In the genomic region with DNA sequence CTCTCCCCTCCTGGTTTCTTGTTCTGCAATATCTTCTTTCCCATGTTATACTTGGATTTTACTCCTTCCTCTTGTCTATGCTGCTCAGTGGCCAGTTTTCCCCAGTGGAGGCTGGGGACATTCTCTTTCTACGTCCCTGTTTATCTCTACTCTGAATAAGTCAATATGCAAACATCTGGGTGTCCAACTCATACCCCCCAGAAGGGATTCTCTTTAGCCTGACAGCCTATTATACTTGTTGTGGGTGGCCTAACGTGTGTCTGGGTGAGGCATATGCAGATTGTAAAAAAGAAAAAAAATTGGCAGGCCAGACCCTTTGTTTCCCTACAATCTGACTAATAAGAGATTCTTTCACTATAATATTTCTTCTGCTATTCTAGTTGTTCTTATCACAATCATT, we compare ENCODE assay signal across 38 cellular contexts.
"Had no signal": no experiment of that assay in that cellular context is flagged by ENCODE, and none has a peak within 500 bp of the region (broad histone marks: within the 10 kb centered on the region; RNA-seq: fewer than 3 reads in every experiment).

No MANE protein-coding gene starts in this region.

- H3K4me3 Mint-ChIP-seq: activated naive CD4-positive, alpha-beta T cell treated with anti-CD3 and anti-CD28 coated beads for 36 hours; activated naive CD4-positive, alpha-beta T cell treated with anti-CD3 and anti-CD28 coated beads, Interleukin-2, amount 10 ng/mL, durations not matched to agents 7 days and 5 days; activated naive CD4-positive, alpha-beta T cell treated with anti-CD3 and anti-CD28 coated beads, Interleukin-2, amount 50 U/mL, for 24 hours; activated naive CD8-positive, alpha-beta T cell; activated naive CD8-positive, alpha-beta T cell treated with anti-CD3 and anti-CD28 coated beads for 36 hours; activated naive CD8-positive, alpha-beta T cell treated with anti-CD3 and anti-CD28 coated beads, Interleukin-2, amount 10 ng/mL, durations not matched to agents 7 days and 5 days; activated naive CD8-positive, alpha-beta T cell treated with anti-CD3 and anti-CD28 coated beads, Interleukin-2, amount 50 U/mL, for 24 hours; activated T-cell treated with anti-CD3 and anti-CD28 coated beads, Interleukin-2, amount 50 U/mL, for 24 hours; activated T-cell treated with anti-CD3 and anti-CD28 coated beads, Interleukin-2, amount 50 U/mL, for 4 hours; activated T-cell treated with anti-CD3 and anti-CD28 coated beads, Interleukin-2, amount 50 U/mL, for 72 hours; activated T-helper 1 cell treated with anti-CD3 and anti-CD28 coated beads, Interleukin-12 subunit alpha, Interleukin-12 subunit beta, Interleukin-2, Interleukin-4 antibody, amounts not matched to agents 30 ng/mL and 10 ng/mL and 1 ng/mL, durations not matched to agents 14 hours and 24 hours and 36 hours; activated T-helper 17 cell treated with anti-CD3 and anti-CD28 coated beads, Interleukin-2, amount 50 U/mL, for 72 hours; brain; central memory CD8-positive, alpha-beta T cell had no signal

- H3K4me1 Mint-ChIP-seq: activated naive CD4-positive, alpha-beta T cell treated with anti-CD3 and anti-CD28 coated beads, Interleukin-2, amount 10 ng/mL, durations not matched to agents 7 days and 5 days; activated naive CD4-positive, alpha-beta T cell treated with anti-CD3 and anti-CD28 coated beads, Interleukin-2, amount 50 U/mL, for 24 hours; activated naive CD8-positive, alpha-beta T cell treated with anti-CD3 and anti-CD28 coated beads for 36 hours; activated naive CD8-positive, alpha-beta T cell treated with anti-CD3 and anti-CD28 coated beads, Interleukin-2, amount 10 ng/mL, durations not matched to agents 7 days and 5 days; activated naive CD8-positive, alpha-beta T cell treated with anti-CD3 and anti-CD28 coated beads, Interleukin-2, amount 50 U/mL, for 24 hours; activated T-helper 17 cell treated with anti-CD3 and anti-CD28 coated beads, Interleukin-2, amount 50 U/mL, for 72 hours; brain; central memory CD8-positive, alpha-beta T cell had no signal

- H3K36me3 ChIP-seq: adrenal gland, ascending aorta, brain microvascular endothelial cell, breast epithelium, cardiac muscle cell had no signal

- H3K27me3 Mint-ChIP-seq: activated naive CD8-positive, alpha-beta T cell; brain had no signal

- ATAC-seq: activated naive CD4-positive, alpha-beta T cell treated with anti-CD3 and anti-CD28 coated beads, Interleukin-2, amount 50 U/mL, for 72 hours; activated naive CD8-positive, alpha-beta T cell treated with anti-CD3 and anti-CD28 coated beads, Interleukin-2, amount 50 U/mL, for 24 hours; activated T-cell treated with anti-CD3 and anti-CD28 coated beads, Interleukin-2, amount 50 U/mL, for 4 hours; activated T-cell treated with anti-CD3 and anti-CD28 coated beads, Interleukin-2, amount 50 U/mL, for 72 hours; activated T-helper 17 cell treated with anti-CD3 and anti-CD28 coated beads, Interleukin-2, amount 50 U/mL, for 72 hours; body of pancreas had no signal

- H3K4me1 ChIP-seq: adrenal gland, ascending aorta, body of pancreas, breast epithelium had no signal

- H3K9me3 Mint-ChIP-seq: activated naive CD4-positive, alpha-beta T cell treated with anti-CD3 and anti-CD28 coated beads for 36 hours; activated naive CD4-positive, alpha-beta T cell treated with anti-CD3 and anti-CD28 coated beads, Interleukin-2, amount 10 ng/mL, durations not matched to agents 7 days and 5 days; activated naive CD4-positive, alpha-beta T cell treated with anti-CD3 and anti-CD28 coated beads, Interleukin-2, amount 50 U/mL, for 24 hours; activated naive CD8-positive, alpha-beta T cell treated with anti-CD3 and anti-CD28 coated beads for 36 hours; activated naive CD8-positive, alpha-beta T cell treated with anti-CD3 and anti-CD28 coated beads, Interleukin-2, amount 10 ng/mL, durations not matched to agents 7 days and 5 days; activated T-cell treated with anti-CD3 and anti-CD28 coated beads, Interleukin-2, amount 50 U/mL, for 24 hours; activated T-cell treated with anti-CD3 and anti-CD28 coated beads, Interleukin-2, amount 50 U/mL, for 4 hours; activated T-helper 2 cell treated with anti-CD3 and anti-CD28 coated beads, Interferon-gamma antibody, Interleukin-2, Interleukin-4, amounts not matched to agents 10 μg/mL and 5 μg/mL and 100 μg/mL, durations not matched to agents 14 hours and 24 hours and 36 hours; central memory CD8-positive, alpha-beta T cell had no signal

- H3K4me3 ChIP-seq: adrenal gland, ascending aorta, body of pancreas, breast epithelium, cardiac muscle cell had no signal

- H3K27ac ChIP-seq: adrenal gland, ascending aorta, body of pancreas, brain microvascular endothelial cell, breast epithelium, cardiac muscle cell had no signal

- H3K9me3 ChIP-seq: adrenal gland, ascending aorta, body of pancreas, breast epithelium had no signal

- H3K27me3 ChIP-seq: adrenal gland, ascending aorta, body of pancreas, brain microvascular endothelial cell, breast epithelium, cardiac muscle cell had no signal

- H3K36me3 Mint-ChIP-seq: activated naive CD4-positive, alpha-beta T cell treated with anti-CD3 and anti-CD28 coated beads, Interleukin-2, amount 10 ng/mL, durations not matched to agents 7 days and 5 days; activated naive CD4-positive, alpha-beta T cell treated with anti-CD3 and anti-CD28 coated beads, Interleukin-2, amount 50 U/mL, for 24 hours; activated naive CD8-positive, alpha-beta T cell; activated naive CD8-positive, alpha-beta T cell treated with anti-CD3 and anti-CD28 coated beads for 36 hours; activated naive CD8-positive, alpha-beta T cell treated with anti-CD3 and anti-CD28 coated beads, Interleukin-2, amount 10 ng/mL, durations not matched to agents 7 days and 5 days; brain had no signal

- DNase-seq: activated effector memory CD4-positive, alpha-beta T cell treated with anti-CD3 and anti-CD28 coated beads, Interleukin-2, amount 50 U/mL, for 16 hours; activated effector memory CD4-positive, alpha-beta T cell treated with Interleukin-2 at 50 U/mL for 16 hours; activated gamma-delta T cell; activated gamma-delta T cell treated with Interleukin-2 at 50 U/mL for 16 hours; activated naive CD4-positive, alpha-beta T cell; activated naive CD4-positive, alpha-beta T cell treated with anti-CD3 and anti-CD28 coated beads for 36 hours; activated naive CD4-positive, alpha-beta T cell treated with anti-CD3 and anti-CD28 coated beads, Interleukin-2, amount 10 ng/mL, durations not matched to agents 7 days and 5 days; activated naive CD4-positive, alpha-beta T cell treated with anti-CD3 and anti-CD28 coated beads, Interleukin-2, amount 50 U/mL, for 16 hours; activated naive CD4-positive, alpha-beta T cell treated with Interleukin-2 at 50 U/mL for 16 hours; activated naive CD8-positive, alpha-beta T cell treated with anti-CD3 and anti-CD28 coated beads for 36 hours; activated naive CD8-positive, alpha-beta T cell treated with anti-CD3 and anti-CD28 coated beads, Interleukin-2, amount 10 ng/mL, durations not matched to agents 7 days and 5 days; activated naive CD8-positive, alpha-beta T cell treated with anti-CD3 and anti-CD28 coated beads, Interleukin-2, amount 50 U/mL, for 24 hours; activated T-cell treated with anti-CD3 and anti-CD28 coated beads, Interleukin-2, amount 50 U/mL, for 1 hour; activated T-cell treated with anti-CD3 and anti-CD28 coated beads, Interleukin-2, amount 50 U/mL, for 24 hours; activated T-cell treated with anti-CD3 and anti-CD28 coated beads, Interleukin-2, amount 50 U/mL, for 4 hours; activated T-cell treated with anti-CD3 and anti-CD28 coated beads, Interleukin-2, amount 50 U/mL, for 48 hours; activated T-cell treated with anti-CD3 and anti-CD28 coated beads, Interleukin-2, amount 50 U/mL, for 72 hours; adrenal gland; amniotic stem cell; amygdala; anterior cingulate cortex; aorta; body of pancreas; brain microvascular endothelial cell; caudate nucleus; central memory CD4-positive, alpha-beta T cell; cerebellar nuclear complex had no signal

- H3K27ac Mint-ChIP-seq: activated naive CD4-positive, alpha-beta T cell treated with anti-CD3 and anti-CD28 coated beads for 36 hours; activated naive CD4-positive, alpha-beta T cell treated with anti-CD3 and anti-CD28 coated beads, Interleukin-2, amount 10 ng/mL, durations not matched to agents 7 days and 5 days; activated naive CD4-positive, alpha-beta T cell treated with anti-CD3 and anti-CD28 coated beads, Interleukin-2, amount 50 U/mL, for 24 hours; activated naive CD8-positive, alpha-beta T cell; activated naive CD8-positive, alpha-beta T cell treated with anti-CD3 and anti-CD28 coated beads for 36 hours; activated naive CD8-positive, alpha-beta T cell treated with anti-CD3 and anti-CD28 coated beads, Interleukin-2, amount 10 ng/mL, durations not matched to agents 7 days and 5 days; activated naive CD8-positive, alpha-beta T cell treated with anti-CD3 and anti-CD28 coated beads, Interleukin-2, amount 50 U/mL, for 24 hours; activated T-cell treated with anti-CD3 and anti-CD28 coated beads, Interleukin-2, amount 50 U/mL, for 24 hours; activated T-cell treated with anti-CD3 and anti-CD28 coated beads, Interleukin-2, amount 50 U/mL, for 72 hours; activated T-helper 1 cell treated with anti-CD3 and anti-CD28 coated beads, Interleukin-12 subunit alpha, Interleukin-12 subunit beta, Interleukin-2, Interleukin-4 antibody, amounts not matched to agents 30 ng/mL and 10 ng/mL and 1 ng/mL, durations not matched to agents 14 hours and 24 hours and 36 hours; activated T-helper 17 cell treated with anti-CD3 and anti-CD28 coated beads, Interleukin-2, amount 50 U/mL, for 72 hours; activated T-helper 2 cell treated with anti-CD3 and anti-CD28 coated beads, Interferon-gamma antibody, Interleukin-2, Interleukin-4, amounts not matched to agents 10 μg/mL and 5 μg/mL and 100 μg/mL, durations not matched to agents 14 hours and 24 hours and 36 hours had no signal
